In the genomic region with DNA sequence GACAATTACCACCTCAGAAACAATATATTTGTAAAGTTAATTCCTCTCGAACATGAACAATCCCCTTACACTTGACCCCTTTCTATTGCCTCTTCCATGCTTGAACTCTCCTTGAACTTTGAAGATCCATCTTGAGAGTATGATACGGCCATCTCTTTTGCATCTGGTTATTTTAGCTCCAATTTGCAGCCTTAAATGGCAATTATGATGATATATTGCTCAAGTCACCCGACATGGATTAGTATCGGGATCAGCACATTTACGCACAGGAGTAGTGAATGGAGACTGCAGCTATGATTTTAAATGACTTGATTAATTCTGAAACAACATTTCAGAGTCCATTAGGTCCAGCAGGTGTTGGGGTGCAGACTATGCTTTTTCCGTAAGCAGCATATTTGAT, we compare ENCODE assay signal across 18 cellular contexts.
"Had no signal": no experiment of that assay in that cellular context is flagged by ENCODE, and none has a peak within 500 bp of the region (broad histone marks: within the 10 kb centered on the region; RNA-seq: fewer than 3 reads in every experiment).

No MANE protein-coding gene starts in this region.

- H3K4me1 Mint-ChIP-seq: activated CD4-positive, alpha-beta memory T cell treated with anti-CD3 and anti-CD28 coated beads, Interleukin-2, amount 10 ng/mL, durations not matched to agents 7 days and 5 days; activated naive CD4-positive, alpha-beta T cell treated with anti-CD3 and anti-CD28 coated beads, Interleukin-2, amount 50 U/mL, for 24 hours; memory B cell; stimulated activated memory B cell treated with anti-CD40 and anti-IgM and Interleukin-4, amounts not matched to agents 10 μg/mL and 1 μg/mL and 100 μg/mL, for 72 hours had no signal

- H3K36me3 ChIP-seq: colonic mucosa, left lung, SJCRH30 had no signal

- H3K4me3 ChIP-seq: colonic mucosa, left lung, SJCRH30 had no signal

- ATAC-seq: activated T-cell treated with anti-CD3 and anti-CD28 coated beads, Interleukin-2, amount 50 U/mL, for 4 hours; left lung; natural killer cell treated with Interleukin-12 subunit alpha and Interleukin-12 subunit beta and Interleukin-15 and Interleukin-18, amount 100 ng/mL, for 72 hours; stimulated activated memory B cell treated with anti-CD40 and anti-IgM and Interleukin-4, amounts not matched to agents 10 μg/mL and 1 μg/mL and 100 μg/mL, for 72 hours had no signal

- H3K27ac ChIP-seq: colonic mucosa, left lung, SJCRH30 had no signal

- H3K36me3 Mint-ChIP-seq: memory B cell; stimulated activated memory B cell treated with anti-CD40 and anti-IgM and Interleukin-4, amounts not matched to agents 10 μg/mL and 1 μg/mL and 100 μg/mL, for 72 hours had no signal

- H3K4me3 Mint-ChIP-seq: activated CD4-positive, alpha-beta memory T cell treated with anti-CD3 and anti-CD28 coated beads, Interleukin-2, amount 10 ng/mL, durations not matched to agents 7 days and 5 days; activated naive CD4-positive, alpha-beta T cell treated with anti-CD3 and anti-CD28 coated beads, Interleukin-2, amount 50 U/mL, for 24 hours; activated T-cell treated with anti-CD3 and anti-CD28 coated beads, Interleukin-2, amount 50 U/mL, for 4 hours; memory B cell; natural killer cell treated with Interleukin-12 subunit alpha and Interleukin-12 subunit beta and Interleukin-15 and Interleukin-18, amount 100 ng/mL, for 72 hours; stimulated activated memory B cell treated with anti-CD40 and anti-IgM and Interleukin-4, amounts not matched to agents 10 μg/mL and 1 μg/mL and 100 μg/mL, for 72 hours; WTC11 had no signal

- H3K4me1 ChIP-seq: colonic mucosa, left lung, SJCRH30 had no signal

- H3K9me3 ChIP-seq: colonic mucosa, SJCRH30 had no signal

- DNase-seq: activated CD4-positive, alpha-beta memory T cell treated with anti-CD3 and anti-CD28 coated beads, Interleukin-2, amount 10 ng/mL, durations not matched to agents 7 days and 5 days; activated CD4-positive, alpha-beta T cell treated with anti-CD3 and anti-CD28 coated beads for 4 hours; activated effector memory CD4-positive, alpha-beta T cell treated with Interleukin-2 at 50 U/mL for 16 hours; activated T-cell treated with anti-CD3 and anti-CD28 coated beads, Interleukin-2, amount 50 U/mL, for 4 hours; central memory CD4-positive, alpha-beta T cell; colonic mucosa; foreskin melanocyte; left lung; occipital lobe; SJCRH30; stimulated activated CD4-positive, alpha-beta T cell treated with anti-CD3 and anti-CD28 coated beads, Interleukin-2, amount 100 ng/mL, for 48 hours; T-helper 2 cell had no signal

- H3K27me3 Mint-ChIP-seq: activated CD4-positive, alpha-beta memory T cell treated with anti-CD3 and anti-CD28 coated beads, Interleukin-2, amount 10 ng/mL, durations not matched to agents 7 days and 5 days; activated naive CD4-positive, alpha-beta T cell treated with anti-CD3 and anti-CD28 coated beads, Interleukin-2, amount 50 U/mL, for 24 hours; memory B cell; natural killer cell treated with Interleukin-12 subunit alpha and Interleukin-12 subunit beta and Interleukin-15 and Interleukin-18, amount 100 ng/mL, for 72 hours; progenitor cell of endocrine pancreas; stimulated activated memory B cell treated with anti-CD40 and anti-IgM and Interleukin-4, amounts not matched to agents 10 μg/mL and 1 μg/mL and 100 μg/mL, for 72 hours had no signal

- H3K27me3 ChIP-seq: colonic mucosa, left lung, SJCRH30 had no signal

- H3K27ac Mint-ChIP-seq: activated CD4-positive, alpha-beta memory T cell treated with anti-CD3 and anti-CD28 coated beads, Interleukin-2, amount 10 ng/mL, durations not matched to agents 7 days and 5 days; activated naive CD4-positive, alpha-beta T cell treated with anti-CD3 and anti-CD28 coated beads, Interleukin-2, amount 50 U/mL, for 24 hours; memory B cell; natural killer cell treated with Interleukin-12 subunit alpha and Interleukin-12 subunit beta and Interleukin-15 and Interleukin-18, amount 100 ng/mL, for 72 hours; progenitor cell of endocrine pancreas; stimulated activated memory B cell treated with anti-CD40 and anti-IgM and Interleukin-4, amounts not matched to agents 10 μg/mL and 1 μg/mL and 100 μg/mL, for 72 hours; WTC11 had no signal
